28 cellular contexts compared by ENCODE assay signal in genomic region chr12:115712676-115713075, GRCh38.
"Had no signal": no experiment of that assay in that cellular context is flagged by ENCODE, and none has a peak within 500 bp of the region (broad histone marks: within the 10 kb centered on the region; RNA-seq: fewer than 3 reads in every experiment).

No MANE protein-coding gene starts in this region.

- ATAC-seq: natural killer cell; psoas muscle; right cardiac atrium; right lobe of liver; stimulated activated memory B cell treated with anti-CD40 and anti-IgM and Interleukin-4, amounts not matched to agents 10 μg/mL and 1 μg/mL and 100 μg/mL, for 72 hours; stimulated activated naive CD8-positive, alpha-beta T cell treated with anti-CD3 and anti-CD28 coated beads, Interleukin-15, amount 100 ng/mL, for 72 hours; stimulated activated naive CD8-positive, alpha-beta T cell treated with anti-CD3 and anti-CD28 coated beads, Interleukin-15, Interleukin-2, amounts not matched to agents 100 U/mL and 50 U/mL, for 24 hours had no signal

- DNase-seq: natural killer cell; occipital lobe; ovary; posterior cingulate gyrus; psoas muscle; right cardiac atrium; right lobe of liver; sigmoid colon; spleen; stimulated activated CD4-positive, alpha-beta T cell treated with anti-CD3 and anti-CD28 coated beads, Interleukin-12 subunit alpha, Interleukin-12 subunit beta, amount 100 ng/mL, for 4 hours; stimulated activated CD4-positive, alpha-beta T cell treated with anti-CD3 and anti-CD28 coated beads, Interleukin-1b, Interleukin-23, amount 100 ng/mL, for 48 hours; stimulated activated CD4-positive, alpha-beta T cell treated with anti-CD3 and anti-CD28 coated beads, Interleukin-4, amount 100 ng/mL, for 1 hour; stimulated activated CD4-positive, alpha-beta T cell treated with anti-CD3 and anti-CD28 coated beads, Interleukin-4, amount 100 ng/mL, for 4 hours; stimulated activated CD8-positive, alpha-beta memory T cell treated with anti-CD3 and anti-CD28 coated beads, Interleukin-4, amount 100 ng/mL, for 48 hours; stimulated activated naive CD4-positive, alpha-beta T cell; stimulated activated naive CD8-positive, alpha-beta T cell treated with anti-CD3 and anti-CD28 coated beads, Interleukin-15, amount 100 ng/mL, for 72 hours; stimulated activated naive CD8-positive, alpha-beta T cell treated with anti-CD3 and anti-CD28 coated beads, Interleukin-15, Interleukin-2, amounts not matched to agents 100 U/mL and 50 U/mL, for 24 hours; substantia nigra; testis; tibial artery; trophoblast cell; upper lobe of left lung had no signal

- H3K9me3 ChIP-seq: ovary, psoas muscle, right lobe of liver, sigmoid colon, spleen, suprapubic skin, testis, tibial artery, upper lobe of left lung, vagina had no signal

- H3K4me1 ChIP-seq: parathyroid adenoma, psoas muscle, right lobe of liver, spleen, testis had no signal

- H2AFZ ChIP-seq: neural progenitor cell, parathyroid adenoma had no signal

- H3K79me2 ChIP-seq: parathyroid adenoma had no signal

- H3K27ac ChIP-seq: neural progenitor cell, ovary, parathyroid adenoma, psoas muscle, right lobe of liver, sigmoid colon, spleen, suprapubic skin, testis, tibial artery, upper lobe of left lung, vagina had no signal

- H3K27me3 ChIP-seq: neural progenitor cell, ovary, right lobe of liver, sigmoid colon, spleen, suprapubic skin, testis, upper lobe of left lung, vagina had no signal

- H3K4me3 ChIP-seq: neural progenitor cell, ovary, psoas muscle, right lobe of liver, sigmoid colon, smooth muscle cell, spleen, suprapubic skin, testis, tibial artery, upper lobe of left lung, vagina had no signal

- H3K4me2 ChIP-seq: neural progenitor cell, smooth muscle cell had no signal

- H3K36me3 ChIP-seq: neural progenitor cell, ovary, right lobe of liver, sigmoid colon, spleen, suprapubic skin, tibial artery, upper lobe of left lung, vagina had no signal
